22 cellular contexts compared by ENCODE assay signal in the genomic region with DNA sequence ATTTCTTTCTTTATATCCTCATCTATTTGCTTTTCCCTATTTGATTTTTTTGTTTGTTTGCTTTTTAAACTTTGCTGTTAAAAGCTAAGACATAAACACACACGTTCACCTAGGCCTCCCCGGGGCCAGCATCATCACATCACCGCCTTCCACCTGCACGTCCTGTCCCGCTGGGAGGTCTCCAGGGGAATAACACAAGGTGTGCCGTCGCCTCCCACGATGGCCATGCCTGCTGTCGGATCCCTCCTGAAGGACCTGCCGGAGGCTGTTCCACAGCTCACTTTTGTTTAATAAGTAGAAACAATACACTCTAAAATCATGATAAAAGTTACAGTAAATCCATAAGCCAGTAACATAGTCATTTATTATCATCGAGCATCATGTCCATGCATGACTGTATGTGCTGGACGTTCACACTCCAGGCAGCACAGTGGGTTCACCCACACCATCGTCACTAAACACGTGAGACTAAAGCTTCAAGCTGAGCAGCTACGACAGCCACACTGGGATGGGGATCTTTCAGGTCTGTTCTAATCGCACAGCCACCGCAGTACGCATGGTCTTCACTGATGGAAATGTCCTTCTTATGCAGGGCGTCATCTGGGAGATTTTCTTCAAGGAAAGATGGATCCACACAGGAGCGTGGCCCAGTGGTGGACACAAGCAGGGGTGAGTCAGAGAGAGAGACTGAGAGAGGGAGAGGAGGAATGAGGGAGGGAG. TPM values are rescaled to one million over a fixed set of nuclear protein-coding genes. Genes with fewer than 3 reads are reported as not detected.
"Had no signal": no experiment of that assay in that cellular context is flagged by ENCODE, and none has a peak within 500 bp of the region (broad histone marks: within the 10 kb centered on the region; RNA-seq: fewer than 3 reads in every experiment).

No MANE protein-coding gene starts in this region.

- H3K9me3 ChIP-seq: thoracic aorta, upper lobe of right lung had no signal

- DNase-seq: activated B cell treated with CpG ODN at 0.5 μM for 24 hours; activated CD4-positive, alpha-beta memory T cell treated with anti-CD3 and anti-CD28 coated beads for 36 hours; activated CD4-positive, alpha-beta T cell treated with anti-CD3 and anti-CD28 coated beads for 4 hours; activated effector memory CD4-positive, alpha-beta T cell treated with Interleukin-2 at 50 U/mL for 16 hours; activated naive CD4-positive, alpha-beta T cell treated with anti-CD3 and anti-CD28 coated beads for 36 hours; activated T-cell treated with anti-CD3 and anti-CD28 coated beads, Interleukin-2, amount 50 U/mL, for 48 hours; brain microvascular endothelial cell; central memory CD4-positive, alpha-beta T cell; effector memory CD4-positive, alpha-beta T cell; hypothalamus; small intestine; stimulated activated CD4-positive, alpha-beta T cell treated with anti-CD3 and anti-CD28 coated beads, Interleukin-15, amount 100 ng/mL, for 24 hours; stimulated activated naive B cell treated with anti-CD40 and anti-IgM and Interleukin-4, amounts not matched to agents 10 μg/mL and 1 μg/mL and 100 μg/mL, for 72 hours; T-helper 9 cell; upper lobe of right lung had no signal

- ATAC-seq: stimulated activated naive B cell treated with anti-CD40 and anti-IgM and Interleukin-4, amounts not matched to agents 10 μg/mL and 1 μg/mL and 100 μg/mL, for 72 hours; upper lobe of right lung had no signal

- H3K4me3 ChIP-seq: thoracic aorta, upper lobe of right lung had no signal

- H3K27ac Mint-ChIP-seq: activated B cell treated with CpG ODN at 0.5 μM for 24 hours; activated CD4-positive, alpha-beta memory T cell treated with anti-CD3 and anti-CD28 coated beads for 36 hours; activated naive CD4-positive, alpha-beta T cell treated with anti-CD3 and anti-CD28 coated beads for 36 hours; stimulated activated naive B cell treated with anti-CD40 and anti-IgM and Interleukin-4, amounts not matched to agents 10 μg/mL and 1 μg/mL and 100 μg/mL, for 72 hours had no signal

- H3K4me3 Mint-ChIP-seq: activated B cell treated with CpG ODN at 0.5 μM for 24 hours; activated CD4-positive, alpha-beta memory T cell treated with anti-CD3 and anti-CD28 coated beads for 36 hours; activated naive CD4-positive, alpha-beta T cell treated with anti-CD3 and anti-CD28 coated beads for 36 hours; stimulated activated naive B cell treated with anti-CD40 and anti-IgM and Interleukin-4, amounts not matched to agents 10 μg/mL and 1 μg/mL and 100 μg/mL, for 72 hours had no signal

- H3K9me3 Mint-ChIP-seq: activated B cell treated with CpG ODN at 0.5 μM for 24 hours; activated CD4-positive, alpha-beta memory T cell treated with anti-CD3 and anti-CD28 coated beads for 36 hours; neural crest cell had no signal

- H3K36me3 Mint-ChIP-seq: activated CD4-positive, alpha-beta memory T cell treated with anti-CD3 and anti-CD28 coated beads for 36 hours; stimulated activated naive B cell treated with anti-CD40 and anti-IgM and Interleukin-4, amounts not matched to agents 10 μg/mL and 1 μg/mL and 100 μg/mL, for 72 hours had no signal

- H3K27ac ChIP-seq: brain microvascular endothelial cell, thoracic aorta, upper lobe of right lung had no signal

- H3K36me3 ChIP-seq: brain microvascular endothelial cell, thoracic aorta, upper lobe of right lung had no signal

RNA-seq across cellular contexts. Expression of a gene that starts 3.6 kb away (rescaled TPM):
- total RNA-seq: activated B cell treated with CpG ODN at 0.5 μM for 24 hours; activated naive CD4-positive, alpha-beta T cell treated with anti-CD3 and anti-CD28 coated beads for 36 hours; dermis microvascular lymphatic vessel endothelial cell; endothelial cell of umbilical vein; mononuclear cell; myocyte; T-helper 1 cell treated with Interleukin-12 subunit alpha and Interleukin-12 subunit beta and Interleukin-4 antibody, amounts not matched to agents 30 ng/mL and 1 ng/mL, for 36 hours had no signal
